Comparison of ENCODE assay signal across 24 cellular contexts in genomic region chr19:46295401-46296308, GRCh38. TPM values are rescaled to one million over a fixed set of nuclear protein-coding genes. Genes with fewer than 3 reads are reported as not detected.
DNase-seq lines count a peak whose midpoint lies in the region; ATAC-seq, FAIRE-seq and TF ChIP-seq lines count a peak whose summit lies in the region.
"Had no signal": no experiment of that assay in that cellular context is flagged by ENCODE, and none has a peak within 500 bp of the region (broad histone marks: within the 10 kb centered on the region; RNA-seq: fewer than 3 reads in every experiment).

No MANE protein-coding gene starts in this region.

- H3K23ac ChIP-seq in mesenchymal stem cell (ENCODE audit: low read length in 2 of 2), result no peak overlapping the region

- H3K9me3 ChIP-seq in K562 (replicated peaks; ENCODE audit: control insufficient read depth, insufficient read depth, low read depth, low read length) (no peaks in the 10 kb centered on the region), mesenchymal stem cell (ENCODE audit: control insufficient read depth, low read length) (peaks cover 4% of the 10 kb centered on the region), tibial artery (peaks cover 0 to 1% (median 0%) of the 10 kb centered on the region in 3 donors)
- H3K9me3 ChIP-seq: body of pancreas, ovary had no signal

- no TSS peak for BruUV-seq in K562 (replicated peaks; lab: Mats Ljungman, UMichigan)

- H3K4me1 ChIP-seq in K562 (replicated peaks in 1 of 2; ENCODE audit: control insufficient read depth in 2 of 2, insufficient read depth in 2 of 2, low read length in 2 of 2) (peaks cover 0 to 20% of the 10 kb centered on the region in 2 experiments; a peak in 2 of 5 replicates), mesenchymal stem cell (ENCODE audit: control insufficient read depth, insufficient read depth, low read depth, low read length) (peaks cover 37% of the 10 kb centered on the region), tibial artery (peaks cover 11 to 44% (median 37%) of the 10 kb centered on the region in 4 donors)

- no peaks in the 10 kb centered on the region for H3K79me2 ChIP-seq in K562 (ENCODE audit: control insufficient read depth, insufficient read depth, low read length)

- H3K27me3 ChIP-seq in K562 (ENCODE audit: control insufficient read depth in 2 of 2, insufficient read depth in 2 of 2, low read length in 2 of 2), result peaks cover 0 to 7% of the 10 kb centered on the region in 2 experiments; a peak in 2 of 5 replicates
- peaks cover 0 to 11% of the 10 kb centered on the region in 2 experiments for H3K27me3 ChIP-seq in mesenchymal stem cell (ENCODE audit: control insufficient read depth in 1 of 2, insufficient read depth in 1 of 2, low read length in 2 of 2)
- H3K27me3 ChIP-seq in tibial artery, result no peaks in the 10 kb centered on the region
- H3K27me3 ChIP-seq: body of pancreas, ovary had no signal

- no peaks in the 10 kb centered on the region for H4K20me1 ChIP-seq in K562 (replicated peaks; ENCODE audit: control insufficient read depth, insufficient read depth, low read length)

- CTCF ChIA-PET in K562 (lab: Yijun Ruan, JAX; ENCODE audit: low intra/inter-chr PET ratio), result interaction anchor here (0.6 kb wide), 1 partner anchor 38 kb away, joined by 4 read pairs; no protein-coding TSS in a partner anchor

- H3K4ac ChIP-seq in mesenchymal stem cell (ENCODE audit: low read depth in 1 of 2, low read length in 2 of 2), result no peak overlapping the region

- H3K36me3 ChIP-seq in K562 (ENCODE audit: control insufficient read depth, insufficient read depth, low read length) (no peaks in the 10 kb centered on the region), mesenchymal stem cell (ENCODE audit: control insufficient read depth in 1 of 2, insufficient read depth in 2 of 2, low read depth in 1 of 2, low read length in 2 of 2) (peaks cover 0 to 4% of the 10 kb centered on the region in 2 experiments), tibial artery (no peaks in the 10 kb centered on the region)
- H3K36me3 ChIP-seq: ovary, tibial nerve had no signal

- H3K27ac ChIP-seq in K562 (ENCODE audit: extremely low read depth, low read depth, low read length) (no peak overlapping the region), mesenchymal stem cell (ENCODE audit: low read length, poor library complexity, severe bottlenecking) (no peak overlapping the region), tibial artery (peak overlapping the region; percentile 93 to 96)
- H3K27ac ChIP-seq: body of pancreas, ovary had no signal

- H3K79me1 ChIP-seq in mesenchymal stem cell (replicated peaks; ENCODE audit: low read length, poor library complexity, severe bottlenecking), result peaks cover 4% of the 10 kb centered on the region

- WGBS in K562 (ENCODE audit: insufficient coverage, low coverage, missing lambda C conversion rate), result 11% methylated on average over 7 of the region's 7 CpGs
- WGBS in mesenchymal stem cell, result 93% methylated on average over 4 of the region's 7 CpGs

- TF ChIP-seq CTCF in K562 (IDR thresholded peaks at IDR 0.05 in 2 of 3, conservative IDR thresholded peaks at IDR 0.05 in 1 of 3; ENCODE audit: insufficient read depth in 2 of 3, low read depth in 1 of 3, low read length in 3 of 3) (no peak), tibial artery (IDR thresholded peaks at IDR 0.05) (no peak)

- no peaks in the 10 kb centered on the region for H3K9me1 ChIP-seq in K562 (ENCODE audit: control insufficient read depth, insufficient read depth, low read length)

- no peak for TF ChIP-seq RAD21 in K562 (CRISPR knock-in tag; conservative IDR thresholded peaks at IDR 0.05 in 1 of 2, IDR thresholded peaks at IDR 0.05 in 1 of 2)

- no peak overlapping the region for H2BK15ac ChIP-seq in mesenchymal stem cell (ENCODE audit: low read depth, poor library complexity, severe bottlenecking)

- H2AK5ac ChIP-seq in mesenchymal stem cell (ENCODE audit: low read length, severe bottlenecking), result no peak overlapping the region

- ATAC-seq in K562 (no peak), GM18505 (IDR thresholded peaks at IDR 0.05; ENCODE audit: unreplicated experiment) (no peak)
- ATAC-seq: activated CD4-positive, alpha-beta T cell treated with anti-CD3 and anti-CD28 coated beads for 36 hours; body of pancreas; T-cell had no signal

- TF ChIP-seq POLR2A in K562 (conservative IDR thresholded peaks at IDR 0.05), result no peak
- TF ChIP-seq POLR2A in GM18505 (IDR thresholded peaks at IDR 0.05; ENCODE audit: borderline replicate concordance, extremely low read depth, insufficient read depth, insufficient read length), result no peak

- peak overlapping the region; percentile 78 for H4K8ac ChIP-seq in mesenchymal stem cell (ENCODE audit: low read length)

- H3K14ac ChIP-seq in mesenchymal stem cell (ENCODE audit: low read length in 2 of 2), result peak overlapping the region in 1 of 2 experiments; percentile 11

- POLR2A ChIA-PET in K562 (lab: Yijun Ruan, JAX), result interaction anchor here (0.6 kb wide), 1 partner anchor 136 kb away, joined by 5 read pairs; no protein-coding TSS in a partner anchor

- FAIRE-seq in K562 (lab: Jason Lieb, UNC), result no peak
- FAIRE-seq: colon, endometrium, islet of Langerhans, TTC549 had no signal

- in situ Hi-C loops in K562 (cut with MboI), result no loop called here

- H3K9ac ChIP-seq in K562 (ENCODE audit: insufficient read depth in 1 of 2, low read depth in 2 of 2, low read length in 2 of 2), result no peak overlapping the region
- no peak overlapping the region for H3K9ac ChIP-seq in mesenchymal stem cell (ENCODE audit: low read length)

- H3K4me3 ChIP-seq in K562, result no peak overlapping the region
- H3K4me3 ChIP-seq in mesenchymal stem cell (ENCODE audit: insufficient read depth in 1 of 2, low read depth in 1 of 2, low read length in 2 of 2), result no peak overlapping the region
- no peak overlapping the region for H3K4me3 ChIP-seq in tibial artery
- H3K4me3 ChIP-seq: body of pancreas had no signal

- H3K4me2 ChIP-seq in K562 (ENCODE audit: insufficient read depth, low read length) (no peak overlapping the region), mesenchymal stem cell (ENCODE audit: low read length, poor library complexity, severe bottlenecking) (no peak overlapping the region)

- H2AFZ ChIP-seq in K562 (ENCODE audit: low read depth, low read length), result no peak overlapping the region
- H2AFZ ChIP-seq in mesenchymal stem cell (ENCODE audit: low read depth, low read length), result no peak overlapping the region

- peak overlapping the region; percentile 51 to 59 for H2BK12ac ChIP-seq in mesenchymal stem cell (ENCODE audit: low read length in 2 of 2)

- H2BK120ac ChIP-seq in mesenchymal stem cell (ENCODE audit: low read depth, low read length), result no peak overlapping the region

- intact Hi-C loops in K562 (cut with micrococcal nuclease) (no loop called here), tibial artery (cut with DNase I; ENCODE audit: low total_unique reads) (no loop called here)

- TF ChIP-seq EP300 in K562 (IDR thresholded peaks at IDR 0.05; ENCODE audit: low read length), result no peak

- peak; percentile 39 to 64 for DNase-seq in NCI-H446 (lab: John Stamatoyannopoulos, UW)
- DNase-seq in K562 (ENCODE audit: extremely low read depth in 1 of 4, low spot score in 3 of 4), result no peak
- no peak for DNase-seq in mesenchymal stem cell
- no peak for DNase-seq in tibial artery
- no peak for DNase-seq in AG08395 (ENCODE audit: low spot score)
- no peak for DNase-seq in GM19240 (ENCODE audit: insufficient read length, low spot score)
- DNase-seq: activated CD4-positive, alpha-beta T cell treated with anti-CD3 and anti-CD28 coated beads for 36 hours; activated naive CD8-positive, alpha-beta T cell treated with anti-CD3 and anti-CD28 coated beads for 36 hours; DND-41; NCI-H2107; OCI-M1; SHP77 treated with DMSO at 0.1 percent for 48 hours; stimulated activated CD4-positive, alpha-beta T cell treated with anti-CD3 and anti-CD28 coated beads, Interleukin-1b, Interleukin-23, amount 100 ng/mL, for 48 hours; stimulated activated naive CD4-positive, alpha-beta T cell; T-cell had no signal

- H3K18ac ChIP-seq in mesenchymal stem cell (ENCODE audit: low read depth in 1 of 2, low read length in 2 of 2), result peak overlapping the region in 1 of 2 experiments; percentile 48

- H2BK5ac ChIP-seq in mesenchymal stem cell (ENCODE audit: low read depth, low read length, poor library complexity, severe bottlenecking), result no peak overlapping the region

- no peak overlapping the region for H4K91ac ChIP-seq in mesenchymal stem cell (ENCODE audit: low read length)

RNA-seq across cellular contexts. Expression of gene HIF3A, which starts 1.2 kb away (rescaled TPM):
- total RNA-seq in K562 (2011; cell fraction: chromatin; rRNA removed; ENCODE audit: low replicate concordance), result not detected in 2 replicates
- not detected in 2 replicates for total RNA-seq in K562 (2011; cell fraction: nucleolus; rRNA removed)
- not detected in 2 replicates for total RNA-seq in K562 (2011; cell fraction: nucleoplasm; rRNA removed)
- total RNA-seq in K562 (2014; rRNA removed), result not detected in 2 replicates
- total RNA-seq in K562 (2014; rRNA removed; fragmentation: Illumina TruSeq; extraction: Trizol), result not detected in 2 replicates
- total RNA-seq in K562 (2015; rRNA removed; fragmentation: Illumina TruSeq; extraction: Trizol), result not detected in 2 replicates
- total RNA-seq in K562 (2021), result 0.29 TPM in 1 of 2 replicates, not detected in the other
- not detected in 2 replicates for polyA plus RNA-seq in K562 (2011; rRNA removed)
- polyA plus RNA-seq in K562 (2011; cell fraction: cytosol; rRNA removed), result 0.09 TPM in 1 of 2 replicates, not detected in the other
- not detected in 2 replicates for polyA plus RNA-seq in K562 (2011; cell fraction: nucleus; rRNA removed)
- polyA plus RNA-seq in K562 (2012), result 0.04 TPM in 1 of 2 replicates, not detected in the other
- not detected in 2 replicates for polyA plus RNA-seq in K562 (2014; fragmentation: Illumina TruSeq; extraction: Trizol)
- polyA plus RNA-seq in K562 (2014; fragmentation: Nextera tagmentation; extraction: Ambion mirVana), result not detected
- not detected in 2 replicates for polyA plus RNA-seq in K562 (2014; rRNA removed)
- polyA minus RNA-seq in K562 (2011; rRNA and poly(A)+ RNA removed), result not detected in 2 replicates
- polyA minus RNA-seq in K562 (2011; cell fraction: cytosol; rRNA and poly(A)+ RNA removed), result not detected in 2 replicates
- not detected in 2 replicates for polyA minus RNA-seq in K562 (2011; cell fraction: nucleus; rRNA and poly(A)+ RNA removed)
- 24.9 TPM for polyA plus RNA-seq in mesenchymal stem cell (2013, experiment 1 of 2)
- 20.6 TPM for polyA plus RNA-seq in mesenchymal stem cell (2013, experiment 2 of 2)
- total RNA-seq: activated CD4-positive, alpha-beta T cell treated with anti-CD3 and anti-CD28 coated beads for 36 hours; activated naive CD8-positive, alpha-beta T cell treated with anti-CD3 and anti-CD28 coated beads for 36 hours; activated T-helper 1 cell treated with anti-CD3 and anti-CD28 coated beads, Interleukin-12 subunit alpha, Interleukin-12 subunit beta, Interleukin-2, Interleukin-4 antibody, amounts not matched to agents 30 ng/mL and 10 ng/mL and 1 ng/mL, durations not matched to agents 14 hours and 24 hours and 36 hours had no signal

RNA-seq across cellular contexts. Expression of gene PPP5C, which starts 51.2 kb away (rescaled TPM):
- 203 and 276 TPM in 2 replicates for total RNA-seq in K562 (2011; cell fraction: chromatin; rRNA removed; ENCODE audit: low replicate concordance)
- total RNA-seq in K562 (2011; cell fraction: nucleolus; rRNA removed), result 178 and 192 TPM in 2 replicates
- 188 and 196 TPM in 2 replicates for total RNA-seq in K562 (2011; cell fraction: nucleoplasm; rRNA removed)
- total RNA-seq in K562 (2014; rRNA removed), result 109 and 143 TPM in 2 replicates
- total RNA-seq in K562 (2014; rRNA removed; fragmentation: Illumina TruSeq; extraction: Trizol), result 60.3 and 69.4 TPM in 2 replicates
- total RNA-seq in K562 (2015; rRNA removed; fragmentation: Illumina TruSeq; extraction: Trizol), result 86.3 and 88.6 TPM in 2 replicates
- total RNA-seq in K562 (2021), result 99.9 and 108 TPM in 2 replicates
- polyA plus RNA-seq in K562 (2011; rRNA removed), result 131 and 136 TPM in 2 replicates
- 165 and 193 TPM in 2 replicates for polyA plus RNA-seq in K562 (2011; cell fraction: cytosol; rRNA removed)
- 282 and 334 TPM in 2 replicates for polyA plus RNA-seq in K562 (2011; cell fraction: nucleus; rRNA removed)
- 81.0 and 88.2 TPM in 2 replicates for polyA plus RNA-seq in K562 (2012)
- polyA plus RNA-seq in K562 (2014; fragmentation: Illumina TruSeq; extraction: Trizol), result 163 and 166 TPM in 2 replicates
- 1 to 10 TPM; 1.9 to 4.9 TPM for polyA plus RNA-seq in K562 (2014; fragmentation: Nextera tagmentation; extraction: Ambion mirVana)
- polyA plus RNA-seq in K562 (2014; rRNA removed), result 134 and 145 TPM in 2 replicates
- 119 and 149 TPM in 2 replicates for polyA minus RNA-seq in K562 (2011; rRNA and poly(A)+ RNA removed)
- polyA minus RNA-seq in K562 (2011; cell fraction: cytosol; rRNA and poly(A)+ RNA removed), result 72.9 and 88.8 TPM in 2 replicates
- 84.4 and 101 TPM in 2 replicates for polyA minus RNA-seq in K562 (2011; cell fraction: nucleus; rRNA and poly(A)+ RNA removed)
- polyA plus RNA-seq in mesenchymal stem cell (2013, experiment 1 of 2), result 67.1 TPM
- 63.7 TPM for polyA plus RNA-seq in mesenchymal stem cell (2013, experiment 2 of 2)

Comparison
In these comparisons a context has a peak if more than half of its experiments do, and no peak if none do; other contexts are left out.
1. DNase-seq: peak in NCI-H446 (2 of 2); none in K562 (0 of 4), mesenchymal stem cell (single experiment), tibial artery (0 of 2), AG08395 (single experiment) and GM19240 (single experiment).
2. H3K27ac ChIP-seq: peak in tibial artery (2 of 2); none in K562 (single experiment) and mesenchymal stem cell (single experiment).